Comparison of ENCODE assay signal across 8 cellular contexts in genomic region chr11:46918778-46919513, GRCh38. TPM values are rescaled to one million over a fixed set of nuclear protein-coding genes. Genes with fewer than 3 reads are reported as not detected.
DNase-seq lines count a peak whose midpoint lies in the region; ATAC-seq, FAIRE-seq and TF ChIP-seq lines count a peak whose summit lies in the region.

No MANE protein-coding gene starts in this region.

- H3K9me1 ChIP-seq in K562 (ENCODE audit: control insufficient read depth, insufficient read depth, low read length), result no peaks in the 10 kb centered on the region

- H3K27me3 ChIP-seq in left ventricle myocardium inferior (ENCODE audit: low read depth) (peaks cover 22% of the 10 kb centered on the region), K562 (ENCODE audit: control insufficient read depth in 2 of 2, insufficient read depth in 2 of 2, low read length in 2 of 2) (peaks cover 27 to 41% of the 10 kb centered on the region in 2 experiments), mucosa of rectum (ENCODE audit: control insufficient read depth in 2 of 2, insufficient read depth in 2 of 2, low read length in 2 of 2) (peaks cover 0 to 6% of the 10 kb centered on the region in 2 donors), aorta (ENCODE audit: control insufficient read depth in 1 of 2, insufficient read depth in 2 of 2, low read length in 1 of 2) (no peaks in the 10 kb centered on the region)

- no peaks in the 10 kb centered on the region for H3K79me2 ChIP-seq in K562 (ENCODE audit: control insufficient read depth, insufficient read depth, low read length)

- no peak for TF ChIP-seq RAD21 in K562 (CRISPR knock-in tag; conservative IDR thresholded peaks at IDR 0.05 in 1 of 2, IDR thresholded peaks at IDR 0.05 in 1 of 2)

- H3K9ac ChIP-seq in K562 (ENCODE audit: insufficient read depth in 1 of 2, low read depth in 2 of 2, low read length in 2 of 2) (peak overlapping the region in 1 of 2 experiments; percentile 26; a peak in 1 of 4 replicates), mucosa of rectum (ENCODE audit: low read depth in 1 of 2, low read length in 2 of 2) (peak overlapping the region in 1 of 2 donors; percentile 36)

- POLR2A ChIA-PET in K562 (lab: Yijun Ruan, JAX) (no interaction called here), HEK293T (lab: Yijun Ruan, JAX) (interaction anchor here (0.8 to 0.9 kb wide), 2 partner anchors 17 to 18 kb away, joined by 4 read pairs; partner anchors contain the start of gene CSTPP1)

- peak overlapping the region; percentile 46; the same call in 1 of the 2 replicates for H2AFZ ChIP-seq in K562 (ENCODE audit: low read depth, low read length)

- H3K27ac ChIP-seq in left ventricle myocardium inferior (replicated peaks), result peak overlapping the region; percentile 67
- no peak overlapping the region for H3K27ac ChIP-seq in K562 (ENCODE audit: extremely low read depth, low read depth, low read length)
- H3K27ac ChIP-seq in mucosa of rectum (ENCODE audit: low read depth in 2 of 2, low read length in 2 of 2), result no peak overlapping the region
- H3K27ac ChIP-seq in aorta (ENCODE audit: low read depth in 1 of 2, low read length in 2 of 2), result no peak overlapping the region

- TF ChIP-seq CTCF in left ventricle myocardium inferior (IDR thresholded peaks at IDR 0.05; ENCODE audit: borderline replicate concordance) (no peak), K562 (IDR thresholded peaks at IDR 0.05 in 2 of 3, conservative IDR thresholded peaks at IDR 0.05 in 1 of 3; ENCODE audit: insufficient read depth in 2 of 3, low read depth in 1 of 3, low read length in 3 of 3) (no peak), omental fat pad (IDR thresholded peaks at IDR 0.05) (no peak)

- no TSS peak for BruUV-seq in K562 (replicated peaks; lab: Mats Ljungman, UMichigan)

- in situ Hi-C loops in K562 (cut with MboI), result no loop called here

- WGBS in K562 (ENCODE audit: insufficient coverage, low coverage, missing lambda C conversion rate), result 19% methylated on average over 17 of the region's 17 CpGs
- WGBS in aorta, 2 donors, result 34 to 35% methylated on average over 17 of the region's 17 CpGs

- CTCF ChIA-PET in K562 (lab: Yijun Ruan, JAX; ENCODE audit: low intra/inter-chr PET ratio), result no interaction called here
- CTCF ChIA-PET in HEK293T (lab: Yijun Ruan, JAX), result interaction anchor here (0.6 kb wide), 1 partner anchor 63 kb away, joined by 3 read pairs; no protein-coding TSS in a partner anchor

- FAIRE-seq in K562 (lab: Jason Lieb, UNC), result peak; percentile 23

- intact Hi-C loops in left ventricle myocardium inferior (cut with micrococcal nuclease), result no loop called here
- intact Hi-C loops in cardiac septum (cut with DNase I), result loop anchor here (5.0 to 10.0 kb wide), 2 partner anchors 83 to 436 kb away; partner anchors contain the start of gene MYBPC3
- intact Hi-C loops in K562 (cut with micrococcal nuclease), result no loop called here
- intact Hi-C loops in aorta (cut with DNase I), result no loop called here

- no peak for TF ChIP-seq EP300 in K562 (IDR thresholded peaks at IDR 0.05; ENCODE audit: low read length)

- ATAC-seq in K562, result no peak
- no peak for ATAC-seq in aorta (ENCODE audit: low FRiP score)
- no peak for ATAC-seq in omental fat pad (ENCODE audit: low FRiP score)

- H3K4me3 ChIP-seq in left ventricle myocardium inferior, result peak overlapping the region; percentile 84
- peak overlapping the region; percentile 34; the same call in 1 of the 2 replicates for H3K4me3 ChIP-seq in K562
- H3K4me3 ChIP-seq in mucosa of rectum (ENCODE audit: low read length in 2 of 2), result peak overlapping the region; percentile 37 to 59
- peak overlapping the region; percentile 32 to 60 for H3K4me3 ChIP-seq in aorta (ENCODE audit: low read length in 2 of 2)

- no peaks in the 10 kb centered on the region for H4K20me1 ChIP-seq in K562 (replicated peaks; ENCODE audit: control insufficient read depth, insufficient read depth, low read length)

- H3K9me3 ChIP-seq in left ventricle myocardium inferior (replicated peaks) (no peaks in the 10 kb centered on the region), K562 (replicated peaks; ENCODE audit: control insufficient read depth, insufficient read depth, low read depth, low read length) (no peaks in the 10 kb centered on the region), mucosa of rectum (ENCODE audit: control insufficient read depth in 2 of 2, low read length in 2 of 2) (no peaks in the 10 kb centered on the region), aorta (ENCODE audit: control insufficient read depth, low read length) (no peaks in the 10 kb centered on the region)

- H3K4me2 ChIP-seq in K562 (ENCODE audit: insufficient read depth, low read length), result peak overlapping the region; percentile 14; the same call in 1 of the 2 replicates

- no peaks in the 10 kb centered on the region for H3K36me3 ChIP-seq in left ventricle myocardium inferior
- H3K36me3 ChIP-seq in K562 (ENCODE audit: control insufficient read depth, insufficient read depth, low read length), result no peaks in the 10 kb centered on the region
- H3K36me3 ChIP-seq in mucosa of rectum (ENCODE audit: control insufficient read depth in 2 of 2, insufficient read depth in 2 of 2, low read length in 2 of 2), result no peaks in the 10 kb centered on the region
- no peaks in the 10 kb centered on the region for H3K36me3 ChIP-seq in aorta (ENCODE audit: control insufficient read depth in 1 of 2, insufficient read depth in 2 of 2, low read length in 1 of 2)

- TF ChIP-seq POLR2A in K562 (conservative IDR thresholded peaks at IDR 0.05), result no peak

- no peak for DNase-seq in left ventricle myocardium inferior
- no peak for DNase-seq in cardiac septum (ENCODE audit: low spot score)
- peak in 1 of 4 experiments; percentile 37 for DNase-seq in K562 (ENCODE audit: extremely low read depth in 1 of 4, low spot score in 3 of 4)
- no peak for DNase-seq in aorta
- DNase-seq in HEK293T (ENCODE audit: extremely low spot score), result no peak
- DNase-seq in NCI-H187 (lab: John Stamatoyannopoulos, UW), result no peak
- no peak for DNase-seq in omental fat pad (ENCODE audit: low spot score)

- peaks cover 71% of the 10 kb centered on the region for H3K4me1 ChIP-seq in left ventricle myocardium inferior
- peaks cover 0 to 18% of the 10 kb centered on the region in 2 experiments; a peak in 3 of 5 replicates for H3K4me1 ChIP-seq in K562 (replicated peaks in 1 of 2; ENCODE audit: control insufficient read depth in 2 of 2, insufficient read depth in 2 of 2, low read length in 2 of 2)
- peaks cover 19 to 23% of the 10 kb centered on the region in 2 donors for H3K4me1 ChIP-seq in mucosa of rectum (ENCODE audit: control insufficient read depth in 2 of 2, insufficient read depth in 2 of 2, low read length in 2 of 2)
- H3K4me1 ChIP-seq in aorta (ENCODE audit: control insufficient read depth in 1 of 2, insufficient read depth in 2 of 2, low read length in 2 of 2), result no peaks in the 10 kb centered on the region

TF ChIP-seq in K562, 482 proteins besides CTCF, POLR2A, EP300 and RAD21 (continues in another document):
- no peak for TF ChIP-seq ZNF431 (CRISPR knock-in tag; IDR thresholded peaks at IDR 0.05)
- no peak for TF ChIP-seq ZNF77 (CRISPR knock-in tag; IDR thresholded peaks at IDR 0.05)

TF ChIP-seq in HEK293T, 16 proteins besides CTCF, POLR2A, EP300 and RAD21 (continues in another document):
- TF ChIP-seq NFRKB (IDR thresholded peaks at IDR 0.05), result no peak
- no peak for TF ChIP-seq FOXA1 (IDR thresholded peaks at IDR 0.05)

RNA-seq across cellular contexts. Expression of gene LRP4, which starts 0.6 kb away (rescaled TPM):
- total RNA-seq in left ventricle myocardium inferior, result 22.0 TPM
- 26.8 TPM for total RNA-seq in cardiac septum
- total RNA-seq in K562 (2011; cell fraction: chromatin; rRNA removed; ENCODE audit: low replicate concordance), result 1.4 and 1.5 TPM in 2 replicates
- 0.79 and 1.2 TPM in 2 replicates for total RNA-seq in K562 (2011; cell fraction: nucleolus; rRNA removed)
- 0.66 and 1.8 TPM in 2 replicates for total RNA-seq in K562 (2011; cell fraction: nucleoplasm; rRNA removed)
- total RNA-seq in K562 (2014; rRNA removed), result 0.09 and 0.16 TPM in 2 replicates
- 0.25 and 0.29 TPM in 2 replicates for total RNA-seq in K562 (2014; rRNA removed; fragmentation: Illumina TruSeq; extraction: Trizol)
- 0.07 TPM in 1 of 2 replicates, not detected in the other for total RNA-seq in K562 (2015; rRNA removed; fragmentation: Illumina TruSeq; extraction: Trizol)
- 0.35 and 0.60 TPM in 2 replicates for total RNA-seq in K562 (2021)
- polyA plus RNA-seq in K562 (2011; rRNA removed), result 0.30 and 0.54 TPM in 2 replicates
- 0.21 and 0.34 TPM in 2 replicates for polyA plus RNA-seq in K562 (2011; cell fraction: cytosol; rRNA removed)
- polyA plus RNA-seq in K562 (2011; cell fraction: nucleus; rRNA removed), result 0.87 and 1.3 TPM in 2 replicates
- polyA plus RNA-seq in K562 (2012), result 0.08 and 0.22 TPM in 2 replicates
- 0.30 and 0.32 TPM in 2 replicates for polyA plus RNA-seq in K562 (2014; fragmentation: Illumina TruSeq; extraction: Trizol)
- polyA plus RNA-seq in K562 (2014; fragmentation: Nextera tagmentation; extraction: Ambion mirVana), result under 1 TPM; 0.04 to 0.10 TPM
- polyA plus RNA-seq in K562 (2014; rRNA removed), result 0.04 and 0.19 TPM in 2 replicates
- 0.46 and 0.72 TPM in 2 replicates for polyA minus RNA-seq in K562 (2011; rRNA and poly(A)+ RNA removed)
- 1.0 and 1.7 TPM in 2 replicates for polyA minus RNA-seq in K562 (2011; cell fraction: cytosol; rRNA and poly(A)+ RNA removed)
- 0.78 and 1.1 TPM in 2 replicates for polyA minus RNA-seq in K562 (2011; cell fraction: nucleus; rRNA and poly(A)+ RNA removed)
- total RNA-seq in aorta, result 1 to 10 TPM; 4.0 to 8.6 TPM
- polyA plus RNA-seq in aorta, result 1 to 10 TPM in 1 of 2 donors, under 1 TPM in 1; 0.90 to 2.1 TPM
- total RNA-seq in omental fat pad, result 1 to 10 TPM; 1.6 to 4.3 (median 3.3) TPM

RNA-seq across cellular contexts. Expression of gene CSTPP1, which starts 17.6 kb away (rescaled TPM):
- 12.9 TPM for total RNA-seq in left ventricle myocardium inferior
- total RNA-seq in cardiac septum, result 13.2 TPM
- 37.5 and 39.3 TPM in 2 replicates for total RNA-seq in K562 (2011; cell fraction: chromatin; rRNA removed; ENCODE audit: low replicate concordance)
- 20.5 and 22.9 TPM in 2 replicates for total RNA-seq in K562 (2011; cell fraction: nucleolus; rRNA removed)
- total RNA-seq in K562 (2011; cell fraction: nucleoplasm; rRNA removed), result 30.4 and 49.0 TPM in 2 replicates
- total RNA-seq in K562 (2014; rRNA removed), result 9.4 and 11.9 TPM in 2 replicates
- total RNA-seq in K562 (2014; rRNA removed; fragmentation: Illumina TruSeq; extraction: Trizol), result 7.7 and 8.4 TPM in 2 replicates
- total RNA-seq in K562 (2015; rRNA removed; fragmentation: Illumina TruSeq; extraction: Trizol), result 9.0 and 10.9 TPM in 2 replicates
- 10.8 and 12.1 TPM in 2 replicates for total RNA-seq in K562 (2021)
- 8.6 and 12.5 TPM in 2 replicates for polyA plus RNA-seq in K562 (2011; rRNA removed)
- 14.4 and 14.6 TPM in 2 replicates for polyA plus RNA-seq in K562 (2011; cell fraction: cytosol; rRNA removed)
- 14.0 and 18.0 TPM in 2 replicates for polyA plus RNA-seq in K562 (2011; cell fraction: nucleus; rRNA removed)
- 16.2 and 20.3 TPM in 2 replicates for polyA plus RNA-seq in K562 (2012)
- 16.6 and 17.8 TPM in 2 replicates for polyA plus RNA-seq in K562 (2014; fragmentation: Illumina TruSeq; extraction: Trizol)
- polyA plus RNA-seq in K562 (2014; fragmentation: Nextera tagmentation; extraction: Ambion mirVana), result 1 to 10 TPM; 6.5 to 7.6 TPM
- 9.2 and 10.3 TPM in 2 replicates for polyA plus RNA-seq in K562 (2014; rRNA removed)
- 12.2 and 12.3 TPM in 2 replicates for polyA minus RNA-seq in K562 (2011; rRNA and poly(A)+ RNA removed)
- polyA minus RNA-seq in K562 (2011; cell fraction: cytosol; rRNA and poly(A)+ RNA removed), result 11.0 and 12.8 TPM in 2 replicates
- polyA minus RNA-seq in K562 (2011; cell fraction: nucleus; rRNA and poly(A)+ RNA removed), result 10.1 and 14.7 TPM in 2 replicates
- 10 to 100 TPM; 19.1 to 22.7 TPM for total RNA-seq in aorta
- 10 to 100 TPM; 12.5 to 26.0 TPM for polyA plus RNA-seq in aorta
- total RNA-seq in omental fat pad, result 10 to 100 TPM in 2 of 4 donors, 1 to 10 TPM in 2; 9.8 to 14.3 (median 11.1) TPM

Comparison
In these comparisons a context has a peak if more than half of its experiments do, and no peak if none do; other contexts are left out.
1. H3K4me3 ChIP-seq: peak in every context shown above with its lines; median percentile 84 in left ventricle myocardium inferior; 48 in mucosa of rectum; 46 in aorta; 34 in K562.